In the genomic region with DNA sequence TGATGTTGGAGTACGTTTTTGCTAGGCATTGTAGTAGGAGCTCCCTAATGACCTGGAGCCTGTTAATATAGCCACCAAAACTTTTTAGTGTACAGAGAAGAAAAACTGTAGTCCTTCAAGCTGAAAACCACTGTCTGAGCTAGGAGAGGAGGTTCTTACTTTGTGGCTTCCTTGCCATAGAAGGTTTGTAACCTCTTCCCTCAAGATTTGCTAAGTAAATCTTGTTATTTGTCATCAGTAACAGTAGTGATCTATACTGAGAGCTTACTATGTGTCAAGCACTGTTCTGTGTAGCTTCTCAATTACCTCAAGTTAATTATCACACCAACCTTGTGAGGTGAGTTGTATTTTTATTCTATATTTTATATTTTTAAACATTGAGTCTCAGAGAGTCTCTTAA, we compare ENCODE assay signal across 9 cellular contexts. TPM values are rescaled to one million over a fixed set of nuclear protein-coding genes. Genes with fewer than 3 reads are reported as not detected.
DNase-seq lines count a peak whose midpoint lies in the region; ATAC-seq lines count a peak whose summit lies in the region.
"Had no signal": no experiment of that assay in that cellular context is flagged by ENCODE, and none has a peak within 500 bp of the region (broad histone marks: within the 10 kb centered on the region; RNA-seq: fewer than 3 reads in every experiment).

No MANE protein-coding gene starts in this region.

- peaks cover 12% of the 10 kb centered on the region for H3K36me3 Mint-ChIP-seq in activated naive CD8-positive, alpha-beta T cell treated with anti-CD3 and anti-CD28 coated beads, Interleukin-2, amount 50 U/mL, for 24 hours (ENCODE audit: low read depth)

- peaks cover 0 to 6% of the 10 kb centered on the region in 2 experiments for H3K36me3 ChIP-seq in mesenchymal stem cell (ENCODE audit: control insufficient read depth in 1 of 2, insufficient read depth in 2 of 2, low read depth in 1 of 2, low read length in 2 of 2)

- no peak overlapping the region for H3K23ac ChIP-seq in mesenchymal stem cell (ENCODE audit: low read length in 2 of 2)

- no peaks in the 10 kb centered on the region for H3K79me1 ChIP-seq in mesenchymal stem cell (replicated peaks; ENCODE audit: low read length, poor library complexity, severe bottlenecking)

- no peak overlapping the region for H3K4ac ChIP-seq in mesenchymal stem cell (ENCODE audit: low read depth in 1 of 2, low read length in 2 of 2)

- no peak overlapping the region for H2AK5ac ChIP-seq in mesenchymal stem cell (ENCODE audit: low read length, severe bottlenecking)

- H3K4me1 Mint-ChIP-seq in activated naive CD8-positive, alpha-beta T cell treated with anti-CD3 and anti-CD28 coated beads, Interleukin-2, amount 50 U/mL, for 24 hours, result peaks cover 84% of the 10 kb centered on the region

- H4K8ac ChIP-seq in mesenchymal stem cell (ENCODE audit: low read length), result no peak overlapping the region

- no peak overlapping the region for H3K14ac ChIP-seq in mesenchymal stem cell (ENCODE audit: low read length in 2 of 2)

- no peaks in the 10 kb centered on the region for H3K27me3 ChIP-seq in mesenchymal stem cell (ENCODE audit: control insufficient read depth in 1 of 2, insufficient read depth in 1 of 2, low read length in 2 of 2)

- H3K4me2 ChIP-seq in mesenchymal stem cell (ENCODE audit: low read length, poor library complexity, severe bottlenecking), result no peak overlapping the region

- H3K9ac ChIP-seq in mesenchymal stem cell (ENCODE audit: low read length), result no peak overlapping the region

- no peak overlapping the region for H2BK15ac ChIP-seq in mesenchymal stem cell (ENCODE audit: low read depth, poor library complexity, severe bottlenecking)

- H2BK5ac ChIP-seq in mesenchymal stem cell (ENCODE audit: low read depth, low read length, poor library complexity, severe bottlenecking), result no peak overlapping the region

- H3K9me3 Mint-ChIP-seq in activated naive CD8-positive, alpha-beta T cell treated with anti-CD3 and anti-CD28 coated beads, Interleukin-2, amount 50 U/mL, for 24 hours, result no peaks in the 10 kb centered on the region

- no peak overlapping the region for H3K4me3 ChIP-seq in mesenchymal stem cell (ENCODE audit: insufficient read depth in 1 of 2, low read depth in 1 of 2, low read length in 2 of 2)

- no peaks in the 10 kb centered on the region for H3K9me3 ChIP-seq in mesenchymal stem cell (ENCODE audit: control insufficient read depth, low read length)

- H2BK12ac ChIP-seq in mesenchymal stem cell (ENCODE audit: low read length in 2 of 2), result no peak overlapping the region

- ATAC-seq in GM18519 (IDR thresholded peaks at IDR 0.05; ENCODE audit: low FRiP score, unreplicated experiment), result peak; percentile 97
- ATAC-seq in GM21381 (IDR thresholded peaks at IDR 0.05; ENCODE audit: unreplicated experiment), result peak; percentile 98
- ATAC-seq in HG03103 (IDR thresholded peaks at IDR 0.05; ENCODE audit: low read depth, unreplicated experiment), result peak; percentile 93
- peak; percentile 50 for ATAC-seq in activated naive CD8-positive, alpha-beta T cell treated with anti-CD3 and anti-CD28 coated beads, Interleukin-2, amount 50 U/mL, for 24 hours

- no peak overlapping the region for H2AFZ ChIP-seq in mesenchymal stem cell (ENCODE audit: low read depth, low read length)

- H2BK120ac ChIP-seq in mesenchymal stem cell (ENCODE audit: low read depth, low read length), result no peak overlapping the region

- H3K4me1 ChIP-seq in mesenchymal stem cell (ENCODE audit: control insufficient read depth, insufficient read depth, low read depth, low read length), result no peaks in the 10 kb centered on the region

- H3K27me3 Mint-ChIP-seq in activated naive CD8-positive, alpha-beta T cell treated with anti-CD3 and anti-CD28 coated beads, Interleukin-2, amount 50 U/mL, for 24 hours, result no peaks in the 10 kb centered on the region

- peak overlapping the region; percentile 94 for H3K27ac Mint-ChIP-seq in activated naive CD8-positive, alpha-beta T cell treated with anti-CD3 and anti-CD28 coated beads, Interleukin-2, amount 50 U/mL, for 24 hours

- H4K91ac ChIP-seq in mesenchymal stem cell (ENCODE audit: low read length), result no peak overlapping the region

- no CpG with 5 or more reads among the region's 1 CpG for WGBS in mesenchymal stem cell

- H3K4me3 Mint-ChIP-seq in activated naive CD8-positive, alpha-beta T cell treated with anti-CD3 and anti-CD28 coated beads, Interleukin-2, amount 50 U/mL, for 24 hours, result peak overlapping the region; percentile 83

- H3K18ac ChIP-seq in mesenchymal stem cell (ENCODE audit: low read depth in 1 of 2, low read length in 2 of 2), result no peak overlapping the region

- no peak for DNase-seq in activated naive CD8-positive, alpha-beta T cell treated with anti-CD3 and anti-CD28 coated beads, Interleukin-2, amount 50 U/mL, for 24 hours
- no peak for DNase-seq in mesenchymal stem cell
- no peak for DNase-seq in stimulated activated CD4-positive, alpha-beta T cell treated with anti-CD3 and anti-CD28 coated beads, Interleukin-2, amount 100 ng/mL, for 24 hours
- no peak for DNase-seq in NCI-H345 (lab: John Stamatoyannopoulos, UW)
- no peak for DNase-seq in NCI-H1417 treated with DMSO at 0.1 percent for 48 hours (lab: John Stamatoyannopoulos, UW)
- DNase-seq: head of caudate nucleus had no signal

- no peak overlapping the region for H3K27ac ChIP-seq in mesenchymal stem cell (ENCODE audit: low read length, poor library complexity, severe bottlenecking)

RNA-seq across cellular contexts. Expression of a gene that starts 21.2 kb away (rescaled TPM):
- polyA plus RNA-seq in mesenchymal stem cell (2013, experiment 1 of 2), result 11.7 TPM
- polyA plus RNA-seq in mesenchymal stem cell (2013, experiment 2 of 2), result 12.3 TPM
